Comparison of ENCODE assay signal across 14 cellular contexts in the genomic region with DNA sequence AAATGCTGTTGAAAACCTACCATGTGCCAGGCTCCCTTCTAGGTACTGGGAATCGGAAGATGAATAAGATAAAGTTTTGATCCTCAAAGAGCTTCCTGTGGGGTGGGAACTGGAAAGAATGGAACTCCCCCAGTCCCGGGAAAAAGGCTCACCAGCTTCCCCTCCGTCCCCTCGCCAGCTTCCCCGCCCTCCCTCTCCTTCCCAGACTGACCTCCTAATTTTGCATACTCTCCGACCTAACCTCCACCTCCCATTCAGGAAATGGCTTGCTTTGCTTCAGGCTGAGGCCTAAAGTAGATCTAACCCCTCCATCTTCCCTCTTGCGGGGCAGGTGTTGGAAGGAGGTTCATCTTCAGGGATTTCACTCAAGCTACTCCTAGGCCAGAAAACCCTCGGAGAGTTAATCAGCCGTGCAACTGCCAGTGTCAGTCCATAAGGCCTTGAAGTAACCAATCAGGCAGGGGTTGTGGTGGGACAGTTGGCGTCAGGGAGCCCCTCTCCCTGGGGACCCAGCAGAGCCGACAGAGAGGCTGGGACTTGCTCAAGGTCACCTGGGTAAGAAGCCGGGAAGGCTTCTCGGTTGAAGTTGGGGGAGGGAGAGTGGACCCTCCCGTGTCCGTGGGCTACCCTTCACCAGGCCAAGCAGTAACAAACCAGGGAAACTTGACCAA. TPM values are rescaled to one million over a fixed set of nuclear protein-coding genes. Genes with fewer than 3 reads are reported as not detected.
DNase-seq lines count a peak whose midpoint lies in the region; ATAC-seq, FAIRE-seq and TF ChIP-seq lines count a peak whose summit lies in the region.
"Not testable (repeated sequence)": the region's sequence is repeated elsewhere in the genome, so short reads cannot be mapped to it uniquely, and the experiment has no call there.
"Had no signal": no experiment of that assay in that cellular context is flagged by ENCODE, and none has a peak within 500 bp of the region (broad histone marks: within the 10 kb centered on the region; RNA-seq: fewer than 3 reads in every experiment).

No MANE protein-coding gene starts in this region.

- not testable (repeated sequence) for H3K27me3 ChIP-seq in Panc1 (ENCODE audit: control insufficient read depth, insufficient read depth, low read length); endodermal cell (ENCODE audit: control insufficient read depth, insufficient read depth, low read length, poor library complexity, severe bottlenecking); pancreas

- not testable (repeated sequence) for H3K4me3 ChIP-seq in Panc1 (ENCODE audit: low read depth in 2 of 2, low read length in 2 of 2); endodermal cell (ENCODE audit: low read length); pancreas

- 40 to 81% methylated on average over 1 to 12 of the region's 15 CpGs for WGBS in endodermal cell (ENCODE audit: insufficient coverage in 1 of 2, insufficient read length in 1 of 2), 2 experiments
- WGBS in pancreas, 2 donors: 10 to 23% methylated on average over 12 to 15 of the region's 15 CpGs

- peak overlapping the region; percentile 59 for H3K27ac ChIP-seq in Panc1 (ENCODE audit: low read length)
- not testable (repeated sequence) for H3K27ac ChIP-seq in endodermal cell (ENCODE audit: low read depth, low read length)
- H3K27ac ChIP-seq in pancreas: peak overlapping the region; percentile 56 to 84 (median 74)

- not testable (repeated sequence) for H3K9me3 ChIP-seq in Panc1 (ENCODE audit: control insufficient read depth, insufficient read depth, low read depth, low read length); endodermal cell (ENCODE audit: control insufficient read depth, low read length); pancreas

- H3K4me3 Mint-ChIP-seq in activated CD4-positive, alpha-beta T cell treated with anti-CD3 and anti-CD28 coated beads, Interleukin-2, amount 10 ng/mL, durations not matched to agents 7 days and 5 days; endodermal cell: not testable (repeated sequence)

- POLR2A ChIA-PET in Panc1 (lab: Charles Lee); activated CD4-positive, alpha-beta T cell treated with anti-CD3 and anti-CD28 coated beads, Interleukin-2, amount 10 ng/mL, durations not matched to agents 7 days and 5 days (lab: Charles Lee): not testable (repeated sequence)

- not testable (repeated sequence) for FAIRE-seq in pancreas (lab: Jason Lieb, UNC)

- H3K36me3 ChIP-seq in Panc1 (ENCODE audit: control insufficient read depth, insufficient read depth, low read length); endodermal cell (ENCODE audit: control insufficient read depth, insufficient read depth, low read length): not testable (repeated sequence)
- peaks cover 0 to 14% (median 0%) of the 10 kb centered on the region in 3 donors for H3K36me3 ChIP-seq in pancreas

- ATAC-seq in Panc1: not testable (repeated sequence)
- peak in 2 of 4 donors; percentile 1 to 10 for ATAC-seq in pancreas

- not testable (repeated sequence) for H3K27me3 Mint-ChIP-seq in activated CD4-positive, alpha-beta T cell treated with anti-CD3 and anti-CD28 coated beads, Interleukin-2, amount 10 ng/mL, durations not matched to agents 7 days and 5 days; endodermal cell (ENCODE audit: insufficient read depth)

- CTCF ChIA-PET in Panc1 (lab: Charles Lee); activated CD4-positive, alpha-beta T cell treated with anti-CD3 and anti-CD28 coated beads, Interleukin-2, amount 10 ng/mL, durations not matched to agents 7 days and 5 days (lab: Charles Lee): not testable (repeated sequence)

- DNase-seq in DMS79 (lab: John Stamatoyannopoulos, UW) (peak; percentile 40), NCI-H187 treated with DMSO at 0.1 percent for 48 hours (lab: John Stamatoyannopoulos, UW) (peak; percentile 48), iPS-NIHi11 (ENCODE audit: low spot score) (peak; percentile 27), pancreas (peak in 3 of 6 donors; percentile 26 to 44 (median 30))
- DNase-seq in Panc1 (ENCODE audit: low read depth, low spot score); activated CD4-positive, alpha-beta T cell treated with anti-CD3 and anti-CD28 coated beads, Interleukin-2, amount 10 ng/mL, durations not matched to agents 7 days and 5 days; endodermal cell: not testable (repeated sequence)

- H3K9me3 Mint-ChIP-seq in activated CD4-positive, alpha-beta T cell treated with anti-CD3 and anti-CD28 coated beads, Interleukin-2, amount 10 ng/mL, durations not matched to agents 7 days and 5 days; endodermal cell: not testable (repeated sequence)

- in situ Hi-C loops in Panc1 (cut with HindIII; ENCODE audit: low pct_unique_long_range_greater_than_20kb, low sequenced_read_pairs): not testable (repeated sequence)

- not testable (repeated sequence) for H3K9ac ChIP-seq in endodermal cell (ENCODE audit: extremely low read depth, low read length, poor library complexity, severe bottlenecking)

- H3K4me1 ChIP-seq in Panc1 (ENCODE audit: control insufficient read depth, insufficient read depth, low read length); endodermal cell (ENCODE audit: control insufficient read depth, insufficient read depth, low read length): not testable (repeated sequence)
- peaks cover 0 to 21% (median 7%) of the 10 kb centered on the region in 3 donors for H3K4me1 ChIP-seq in pancreas

- not testable (repeated sequence) for BruUV-seq in Panc1 (replicated peaks; lab: Mats Ljungman, UMichigan)

- not testable (repeated sequence) for H3K36me3 Mint-ChIP-seq in activated CD4-positive, alpha-beta T cell treated with anti-CD3 and anti-CD28 coated beads, Interleukin-2, amount 10 ng/mL, durations not matched to agents 7 days and 5 days (ENCODE audit: low read depth); endodermal cell (ENCODE audit: low read depth)

- H3K27ac Mint-ChIP-seq in activated CD4-positive, alpha-beta T cell treated with anti-CD3 and anti-CD28 coated beads, Interleukin-2, amount 10 ng/mL, durations not matched to agents 7 days and 5 days: peak overlapping the region; percentile 41
- peak overlapping the region; percentile 64 for H3K27ac Mint-ChIP-seq in endodermal cell

- not testable (repeated sequence) for H3K4me1 Mint-ChIP-seq in activated CD4-positive, alpha-beta T cell treated with anti-CD3 and anti-CD28 coated beads, Interleukin-2, amount 10 ng/mL, durations not matched to agents 7 days and 5 days
- peaks cover 31% of the 10 kb centered on the region for H3K4me1 Mint-ChIP-seq in endodermal cell

- TF ChIP-seq CTCF in Panc1 (IDR thresholded peaks at IDR 0.05); endodermal cell (conservative IDR thresholded peaks at IDR 0.05); pancreas (IDR thresholded peaks at IDR 0.05): not testable (repeated sequence)

- intact Hi-C loops in Panc1 (cut with micrococcal nuclease; ENCODE audit: unreplicated experiment); pancreas (cut with DNase I): not testable (repeated sequence)

RNA-seq across cellular contexts. Expression of a gene that starts 2.7 kb away (rescaled TPM):
- total RNA-seq in Panc1 (2021; ENCODE audit: unreplicated experiment) (5.9 TPM), endodermal cell (not detected), pancreas (over 10,000 TPM; 17,183 to 55,024 (median 35,269) TPM)
- polyA plus RNA-seq in Panc1 (2012; ENCODE audit: insufficient read length): not detected
- total RNA-seq in activated CD4-positive, alpha-beta T cell treated with anti-CD3 and anti-CD28 coated beads, Interleukin-2, amount 10 ng/mL, durations not matched to agents 7 days and 5 days: not detected
- polyA plus RNA-seq in endodermal cell (2013, experiment 1 of 2): not detected
- not detected for polyA plus RNA-seq in endodermal cell (2013, experiment 2 of 2)
- over 10,000 TPM; 21,682 to 31,636 TPM for polyA plus RNA-seq in pancreas
- total RNA-seq: CD4-positive, alpha-beta memory T cell; G401; H1; H9 had no signal
- polyA plus RNA-seq: CD14-positive monocyte; CD4-positive, alpha-beta memory T cell; GM12878; H1; IgD-negative memory B cell had no signal

RNA-seq across cellular contexts. Expression of a gene that starts 21.9 kb away (rescaled TPM):
- total RNA-seq in Panc1 (2021; ENCODE audit: unreplicated experiment) (3.4 TPM), endodermal cell (not detected), pancreas (over 10,000 TPM in 4 of 6 donors, 1,000 to 10,000 TPM in 2; 2,923 to 21,242 (median 14,470) TPM)
- polyA plus RNA-seq in Panc1 (2012; ENCODE audit: insufficient read length): not detected
- total RNA-seq in activated CD4-positive, alpha-beta T cell treated with anti-CD3 and anti-CD28 coated beads, Interleukin-2, amount 10 ng/mL, durations not matched to agents 7 days and 5 days: not detected
- not detected for polyA plus RNA-seq in endodermal cell (2013, experiment 1 of 2)
- polyA plus RNA-seq in endodermal cell (2013, experiment 2 of 2): not detected
- polyA plus RNA-seq in pancreas: over 10,000 TPM in 1 of 2 donors, 1,000 to 10,000 TPM in 1; 6,851 to 15,141 TPM
- total RNA-seq: CD4-positive, alpha-beta memory T cell; G401; H1; H9 had no signal
- polyA plus RNA-seq: CD14-positive monocyte; CD4-positive, alpha-beta memory T cell; GM12878; H1; IgD-negative memory B cell had no signal

RNA-seq across cellular contexts. Expression of a gene that starts 53.8 kb away (rescaled TPM):
- 240 TPM for total RNA-seq in Panc1 (2021; ENCODE audit: unreplicated experiment)
- polyA plus RNA-seq in Panc1 (2012; ENCODE audit: insufficient read length): 137 TPM
- 100 to 1,000 TPM; 378 to 413 TPM for total RNA-seq in activated CD4-positive, alpha-beta T cell treated with anti-CD3 and anti-CD28 coated beads, Interleukin-2, amount 10 ng/mL, durations not matched to agents 7 days and 5 days
- total RNA-seq in endodermal cell: 100 to 1,000 TPM; 274 to 283 TPM
- 237 TPM for polyA plus RNA-seq in endodermal cell (2013, experiment 1 of 2)
- polyA plus RNA-seq in endodermal cell (2013, experiment 2 of 2): 233 TPM
- total RNA-seq in pancreas: 100 to 1,000 TPM in 2 of 6 donors, 10 to 100 TPM in 4; 43.0 to 128 (median 63.4) TPM
- 10 to 100 TPM; 36.6 to 80.5 TPM for polyA plus RNA-seq in pancreas

Comparison
In these comparisons a context has a peak if more than half of its experiments do, and no peak if none do; other contexts are left out.
1. RNA of a gene that starts 2.7 kb away (total RNA-seq): 17,183 to 55,024 TPM in pancreas; 5.9 TPM in Panc1 (single experiment), not detected in endodermal cell and not detected in activated CD4-positive, alpha-beta T cell treated with anti-CD3 and anti-CD28 coated beads, Interleukin-2, amount 10 ng/mL, durations not matched to agents 7 days and 5 days; every median in the first group is over 1,000 times any median in the second.
2. RNA of a gene that starts 21.9 kb away (total RNA-seq): 2,923 to 21,242 TPM in pancreas; 3.4 TPM in Panc1 (single experiment), not detected in activated CD4-positive, alpha-beta T cell treated with anti-CD3 and anti-CD28 coated beads, Interleukin-2, amount 10 ng/mL, durations not matched to agents 7 days and 5 days and not detected in endodermal cell; every median in the first group is over 100 times any median in the second.